In the genomic region with DNA sequence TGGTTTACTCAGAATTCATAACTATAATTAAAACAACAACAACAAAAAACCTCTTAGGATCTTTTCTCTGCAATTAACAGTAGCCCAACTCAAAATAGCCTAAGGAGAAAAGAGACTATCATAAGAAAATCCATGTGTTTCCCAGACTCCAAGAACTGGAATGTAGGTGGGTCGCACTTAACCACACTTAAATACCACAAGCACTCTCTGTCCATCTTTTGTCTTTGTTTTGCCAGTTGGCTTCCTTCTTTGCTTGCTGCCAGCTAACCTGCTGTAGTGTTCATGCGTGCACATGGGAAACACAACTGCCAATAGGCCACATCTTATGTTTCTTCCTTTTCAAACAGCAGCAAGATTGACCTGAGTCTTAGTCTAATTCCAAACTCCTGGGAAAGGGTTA, we compare ENCODE assay signal across 1 cellular context.
TF ChIP-seq lines count a peak whose summit lies in the region.

No MANE protein-coding gene starts in this region.

TF ChIP-seq in SK-N-SH, 30 proteins besides CTCF, POLR2A, EP300 and RAD21 (continued from another document):
- TF ChIP-seq, protein P1, sequence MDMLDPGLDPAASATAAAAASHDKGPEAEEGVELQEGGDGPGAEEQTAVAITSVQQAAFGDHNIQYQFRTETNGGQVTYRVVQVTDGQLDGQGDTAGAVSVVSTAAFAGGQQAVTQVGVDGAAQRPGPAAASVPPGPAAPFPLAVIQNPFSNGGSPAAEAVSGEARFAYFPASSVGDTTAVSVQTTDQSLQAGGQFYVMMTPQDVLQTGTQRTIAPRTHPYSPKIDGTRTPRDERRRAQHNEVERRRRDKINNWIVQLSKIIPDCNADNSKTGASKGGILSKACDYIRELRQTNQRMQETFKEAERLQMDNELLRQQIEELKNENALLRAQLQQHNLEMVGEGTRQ (IDR thresholded peaks at IDR 0.05; ENCODE audit: borderline replicate concordance, low read depth, low read length): no peak
- TF ChIP-seq GABPA (IDR thresholded peaks at IDR 0.05; ENCODE audit: low read depth) (no peak), YY1 (IDR thresholded peaks at IDR 0.05; ENCODE audit: low read depth) (no peak), NRF1 (IDR thresholded peaks at IDR 0.05; ENCODE audit: low read depth, low read length) (no peak), FOSL2 (IDR thresholded peaks at IDR 0.05; ENCODE audit: borderline replicate concordance, low read depth) (no peak), TCF12 (IDR thresholded peaks at IDR 0.05) (no peak), RFX5 (IDR thresholded peaks at IDR 0.05; ENCODE audit: low read length) (no peak), TEAD4 (IDR thresholded peaks at IDR 0.05; ENCODE audit: borderline replicate concordance, insufficient read depth) (no peak)
- TF ChIP-seq, protein P2, sequence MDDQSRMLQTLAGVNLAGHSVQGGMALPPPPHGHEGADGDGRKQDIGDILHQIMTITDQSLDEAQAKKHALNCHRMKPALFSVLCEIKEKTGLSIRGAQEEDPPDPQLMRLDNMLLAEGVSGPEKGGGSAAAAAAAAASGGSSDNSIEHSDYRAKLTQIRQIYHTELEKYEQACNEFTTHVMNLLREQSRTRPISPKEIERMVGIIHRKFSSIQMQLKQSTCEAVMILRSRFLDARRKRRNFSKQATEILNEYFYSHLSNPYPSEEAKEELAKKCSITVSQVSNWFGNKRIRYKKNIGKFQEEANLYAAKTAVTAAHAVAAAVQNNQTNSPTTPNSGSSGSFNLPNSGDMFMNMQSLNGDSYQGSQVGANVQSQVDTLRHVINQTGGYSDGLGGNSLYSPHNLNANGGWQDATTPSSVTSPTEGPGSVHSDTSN (IDR thresholded peaks at IDR 0.05): no peak
- TF ChIP-seq, protein P3, sequence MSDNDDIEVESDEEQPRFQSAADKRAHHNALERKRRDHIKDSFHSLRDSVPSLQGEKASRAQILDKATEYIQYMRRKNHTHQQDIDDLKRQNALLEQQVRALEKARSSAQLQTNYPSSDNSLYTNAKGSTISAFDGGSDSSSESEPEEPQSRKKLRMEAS (IDR thresholded peaks at IDR 0.05; ENCODE audit: low read depth): no peak
TF ChIP-seq in SK-N-SH: peak in this region for 0.
